In the genomic region with DNA sequence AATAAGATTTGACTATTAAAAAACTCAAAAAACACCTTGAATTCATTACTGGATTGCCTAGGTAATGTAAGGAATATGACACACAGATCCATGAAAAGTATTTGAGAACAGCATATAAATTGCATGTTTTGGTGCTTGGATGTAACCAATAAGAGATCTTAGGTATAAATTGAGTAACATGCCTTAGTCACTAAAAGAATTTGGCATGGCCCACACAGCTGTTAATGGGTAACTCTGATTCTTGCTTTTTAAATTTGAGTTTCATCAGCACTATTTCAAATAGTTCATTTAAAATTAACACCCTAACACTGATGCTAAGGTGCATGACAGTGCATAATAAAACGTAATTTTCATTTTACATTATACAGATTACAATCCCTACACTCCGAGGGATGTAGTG, we compare ENCODE assay signal across 2 cellular contexts.
A peak's percentile ranks its signal among the peaks of the same experiment; 100 is the strongest.
TF ChIP-seq lines count a peak whose summit lies in the region.

No MANE protein-coding gene starts in this region.

TF ChIP-seq in liver, 16 proteins besides CTCF, POLR2A, EP300 and RAD21:
- TF ChIP-seq FOXA1 (IDR thresholded peaks at IDR 0.05) (no peak), HNF4A (conservative IDR thresholded peaks at IDR 0.05) (peak in 1 of 2 donors; percentile 14), SP1 (IDR thresholded peaks at IDR 0.05) (no peak), NR2F2 (IDR thresholded peaks at IDR 0.05) (no peak), EGR1 (IDR thresholded peaks at IDR 0.05; ENCODE audit: low read depth in 2 of 2) (no peak), RXRA (IDR thresholded peaks at IDR 0.05) (no peak), TAF1 (conservative IDR thresholded peaks at IDR 0.05) (no peak), MAX (IDR thresholded peaks at IDR 0.05) (no peak), JUND (IDR thresholded peaks at IDR 0.05) (no peak), HNF4G (IDR thresholded peaks at IDR 0.05) (no peak), FOXA2 (IDR thresholded peaks at IDR 0.05) (no peak), REST (IDR thresholded peaks at IDR 0.05) (no peak), YY1 (IDR thresholded peaks at IDR 0.05) (no peak), GABPA (IDR thresholded peaks at IDR 0.05 in 1 of 2, conservative IDR thresholded peaks at IDR 0.05 in 1 of 2) (no peak)
- TF ChIP-seq, protein P1, sequence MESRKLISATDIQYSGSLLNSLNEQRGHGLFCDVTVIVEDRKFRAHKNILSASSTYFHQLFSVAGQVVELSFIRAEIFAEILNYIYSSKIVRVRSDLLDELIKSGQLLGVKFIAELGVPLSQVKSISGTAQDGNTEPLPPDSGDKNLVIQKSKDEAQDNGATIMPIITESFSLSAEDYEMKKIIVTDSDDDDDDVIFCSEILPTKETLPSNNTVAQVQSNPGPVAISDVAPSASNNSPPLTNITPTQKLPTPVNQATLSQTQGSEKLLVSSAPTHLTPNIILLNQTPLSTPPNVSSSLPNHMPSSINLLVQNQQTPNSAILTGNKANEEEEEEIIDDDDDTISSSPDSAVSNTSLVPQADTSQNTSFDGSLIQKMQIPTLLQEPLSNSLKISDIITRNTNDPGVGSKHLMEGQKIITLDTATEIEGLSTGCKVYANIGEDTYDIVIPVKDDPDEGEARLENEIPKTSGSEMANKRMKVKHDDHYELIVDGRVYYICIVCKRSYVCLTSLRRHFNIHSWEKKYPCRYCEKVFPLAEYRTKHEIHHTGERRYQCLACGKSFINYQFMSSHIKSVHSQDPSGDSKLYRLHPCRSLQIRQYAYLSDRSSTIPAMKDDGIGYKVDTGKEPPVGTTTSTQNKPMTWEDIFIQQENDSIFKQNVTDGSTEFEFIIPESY (IDR thresholded peaks at IDR 0.05): no peak
- TF ChIP-seq, protein P2, sequence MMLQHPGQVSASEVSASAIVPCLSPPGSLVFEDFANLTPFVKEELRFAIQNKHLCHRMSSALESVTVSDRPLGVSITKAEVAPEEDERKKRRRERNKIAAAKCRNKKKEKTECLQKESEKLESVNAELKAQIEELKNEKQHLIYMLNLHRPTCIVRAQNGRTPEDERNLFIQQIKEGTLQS (IDR thresholded peaks at IDR 0.05): peak; percentile 30

TF ChIP-seq in HepG2, 621 proteins besides CTCF, POLR2A, EP300 and RAD21:
- TF ChIP-seq, protein P3, sequence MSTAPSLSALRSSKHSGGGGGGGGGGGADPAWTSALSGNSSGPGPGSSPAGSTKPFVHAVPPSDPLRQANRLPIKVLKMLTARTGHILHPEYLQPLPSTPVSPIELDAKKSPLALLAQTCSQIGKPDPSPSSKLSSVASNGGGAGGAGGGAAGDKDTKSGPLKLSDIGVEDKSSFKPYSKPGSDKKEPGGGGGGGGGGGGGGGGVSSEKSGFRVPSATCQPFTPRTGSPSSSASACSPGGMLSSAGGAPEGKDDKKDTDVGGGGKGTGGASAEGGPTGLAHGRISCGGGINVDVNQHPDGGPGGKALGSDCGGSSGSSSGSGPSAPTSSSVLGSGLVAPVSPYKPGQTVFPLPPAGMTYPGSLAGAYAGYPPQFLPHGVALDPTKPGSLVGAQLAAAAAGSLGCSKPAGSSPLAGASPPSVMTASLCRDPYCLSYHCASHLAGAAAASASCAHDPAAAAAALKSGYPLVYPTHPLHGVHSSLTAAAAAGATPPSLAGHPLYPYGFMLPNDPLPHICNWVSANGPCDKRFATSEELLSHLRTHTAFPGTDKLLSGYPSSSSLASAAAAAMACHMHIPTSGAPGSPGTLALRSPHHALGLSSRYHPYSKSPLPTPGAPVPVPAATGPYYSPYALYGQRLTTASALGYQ (CRISPR knock-in tag; IDR thresholded peaks at IDR 0.05): no peak
- no peak for TF ChIP-seq ZNF549 (CRISPR knock-in tag; IDR thresholded peaks at IDR 0.05)
- no peak for TF ChIP-seq ZNF329 (CRISPR knock-in tag; IDR thresholded peaks at IDR 0.05; ENCODE audit: low read depth)
- TF ChIP-seq HMG20A (CRISPR knock-in tag; IDR thresholded peaks at IDR 0.05; ENCODE audit: borderline replicate concordance): no peak
- no peak for TF ChIP-seq BRCA1 (CRISPR knock-in tag; IDR thresholded peaks at IDR 0.05)
- TF ChIP-seq, protein P4, sequence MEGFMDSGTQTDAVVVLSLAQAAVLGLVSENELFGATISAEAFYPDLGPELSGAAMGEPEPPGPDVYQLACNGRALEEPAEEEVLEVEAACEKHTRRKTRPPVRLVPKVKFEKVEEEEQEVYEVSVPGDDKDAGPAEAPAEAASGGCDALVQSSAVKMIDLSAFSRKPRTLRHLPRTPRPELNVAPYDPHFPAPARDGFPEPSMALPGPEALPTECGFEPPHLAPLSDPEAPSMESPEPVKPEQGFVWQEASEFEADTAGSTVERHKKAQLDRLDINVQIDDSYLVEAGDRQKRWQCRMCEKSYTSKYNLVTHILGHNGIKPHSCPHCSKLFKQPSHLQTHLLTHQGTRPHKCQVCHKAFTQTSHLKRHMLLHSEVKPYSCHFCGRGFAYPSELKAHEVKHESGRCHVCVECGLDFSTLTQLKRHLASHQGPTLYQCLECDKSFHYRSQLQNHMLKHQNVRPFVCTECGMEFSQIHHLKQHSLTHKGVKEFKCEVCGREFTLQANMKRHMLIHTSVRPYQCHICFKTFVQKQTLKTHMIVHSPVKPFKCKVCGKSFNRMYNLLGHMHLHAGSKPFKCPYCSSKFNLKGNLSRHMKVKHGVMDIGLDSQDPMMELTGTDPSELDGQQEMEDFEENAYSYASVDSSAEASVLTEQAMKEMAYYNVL (CRISPR knock-in tag; IDR thresholded peaks at IDR 0.05; ENCODE audit: borderline replicate concordance): no peak
- no peak for TF ChIP-seq ZNF441 (CRISPR knock-in tag; IDR thresholded peaks at IDR 0.05; ENCODE audit: borderline replicate concordance)
- no peak for TF ChIP-seq HNRNPUL1 (IDR thresholded peaks at IDR 0.05; ENCODE audit: low read depth, low read length)
- no peak for TF ChIP-seq EEA1 (CRISPR knock-in tag; IDR thresholded peaks at IDR 0.05; ENCODE audit: borderline replicate concordance)
- TF ChIP-seq ZNF282 (IDR thresholded peaks at IDR 0.05; ENCODE audit: partially characterized antibody): no peak
- TF ChIP-seq ZBTB10 (CRISPR knock-in tag; IDR thresholded peaks at IDR 0.05; ENCODE audit: borderline replicate concordance): no peak
- no peak for TF ChIP-seq U2AF1 (optimal IDR thresholded peaks at IDR 0.05; ENCODE audit: low read depth, low read length)
- TF ChIP-seq, protein P5, sequence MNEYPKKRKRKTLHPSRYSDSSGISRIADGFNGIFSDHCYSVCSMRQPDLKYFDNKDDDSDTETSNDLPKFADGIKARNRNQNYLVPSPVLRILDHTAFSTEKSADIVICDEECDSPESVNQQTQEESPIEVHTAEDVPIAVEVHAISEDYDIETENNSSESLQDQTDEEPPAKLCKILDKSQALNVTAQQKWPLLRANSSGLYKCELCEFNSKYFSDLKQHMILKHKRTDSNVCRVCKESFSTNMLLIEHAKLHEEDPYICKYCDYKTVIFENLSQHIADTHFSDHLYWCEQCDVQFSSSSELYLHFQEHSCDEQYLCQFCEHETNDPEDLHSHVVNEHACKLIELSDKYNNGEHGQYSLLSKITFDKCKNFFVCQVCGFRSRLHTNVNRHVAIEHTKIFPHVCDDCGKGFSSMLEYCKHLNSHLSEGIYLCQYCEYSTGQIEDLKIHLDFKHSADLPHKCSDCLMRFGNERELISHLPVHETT (CRISPR knock-in tag; conservative IDR thresholded peaks at IDR 0.05): no peak
- no peak for TF ChIP-seq ZNF430 (CRISPR knock-in tag; IDR thresholded peaks at IDR 0.05)
- no peak for TF ChIP-seq REXO4 (CRISPR knock-in tag; IDR thresholded peaks at IDR 0.05; ENCODE audit: borderline replicate concordance)
- no peak for TF ChIP-seq ZBTB2 (CRISPR knock-in tag; IDR thresholded peaks at IDR 0.05; ENCODE audit: low read depth)
- no peak for TF ChIP-seq TFAP4 (IDR thresholded peaks at IDR 0.05; ENCODE audit: borderline replicate concordance, low read depth)
- no peak for TF ChIP-seq FOSL2 (CRISPR knock-in tag; IDR thresholded peaks at IDR 0.05)
